ENCODE assay signal across 19 cellular contexts in genomic region chr11:9076046-9076445, GRCh38. TPM values are rescaled to one million over a fixed set of nuclear protein-coding genes. Genes with fewer than 3 reads are reported as not detected.
DNase-seq lines count a peak whose midpoint lies in the region; ATAC-seq and TF ChIP-seq lines count a peak whose summit lies in the region.
"Had no signal": no experiment of that assay in that cellular context is flagged by ENCODE, and none has a peak within 500 bp of the region (broad histone marks: within the 10 kb centered on the region; RNA-seq: fewer than 3 reads in every experiment).

No MANE protein-coding gene starts in this region.

- no peaks in the 10 kb centered on the region for H3K27me3 ChIP-seq in hepatocyte
- H3K27me3 ChIP-seq: BLaER1 treated with 17β-estradiol and CSF1 and Interleukin-3, amounts not matched to agents 10 nM and 100 nM had no signal

- H3K9me3 Mint-ChIP-seq in natural killer cell treated with Interleukin-12 subunit alpha and Interleukin-12 subunit beta and Interleukin-15 and Interleukin-18, amount 100 ng/mL, for 72 hours = no peaks in the 10 kb centered on the region
- H3K9me3 Mint-ChIP-seq in natural killer cell (no peaks in the 10 kb centered on the region), brain (peaks cover 0 to 3% (median 0%) of the 10 kb centered on the region in 5 experiments), osteocyte (ENCODE audit: unreplicated experiment) (no peaks in the 10 kb centered on the region)
- H3K9me3 Mint-ChIP-seq: CD4-positive, alpha-beta memory T cell had no signal

- peaks cover 17 to 47% of the 10 kb centered on the region in 2 donors for H3K27me3 Mint-ChIP-seq in natural killer cell treated with Interleukin-12 subunit alpha and Interleukin-12 subunit beta and Interleukin-15 and Interleukin-18, amount 100 ng/mL, for 72 hours
- peaks cover 15 to 47% of the 10 kb centered on the region in 2 donors for H3K27me3 Mint-ChIP-seq in natural killer cell (ENCODE audit: low read depth in 2 of 2)
- peaks cover 2% of the 10 kb centered on the region for H3K27me3 Mint-ChIP-seq in brain
- no peaks in the 10 kb centered on the region for H3K27me3 Mint-ChIP-seq in osteocyte (ENCODE audit: unreplicated experiment)

- H3K4me2 ChIP-seq in hepatocyte = no peak overlapping the region
- H3K4me2 ChIP-seq: A549; BLaER1 treated with 17β-estradiol and CSF1 and Interleukin-3, amounts not matched to agents 10 nM and 100 nM had no signal

- 90% methylated on average over 3 of the region's 3 CpGs for WGBS in hepatocyte (ENCODE audit: low lambda C conversion rate, missing lambda C conversion rate)

- H3K9me3 ChIP-seq in hepatocyte (ENCODE audit: low read depth) = no peaks in the 10 kb centered on the region
- H3K9me3 ChIP-seq: A549; BLaER1 treated with 17β-estradiol and CSF1 and Interleukin-3, amounts not matched to agents 10 nM and 100 nM had no signal

- no peaks in the 10 kb centered on the region for H3K4me1 Mint-ChIP-seq in natural killer cell treated with Interleukin-12 subunit alpha and Interleukin-12 subunit beta and Interleukin-15 and Interleukin-18, amount 100 ng/mL, for 72 hours (ENCODE audit: low read depth in 2 of 2)
- H3K4me1 Mint-ChIP-seq in natural killer cell (no peaks in the 10 kb centered on the region), brain (peaks cover 40% of the 10 kb centered on the region), osteocyte (ENCODE audit: unreplicated experiment) (peaks cover 2% of the 10 kb centered on the region)
- H3K4me1 Mint-ChIP-seq: CD4-positive, alpha-beta memory T cell had no signal

- no peak overlapping the region for H3K27ac Mint-ChIP-seq in natural killer cell treated with Interleukin-12 subunit alpha and Interleukin-12 subunit beta and Interleukin-15 and Interleukin-18, amount 100 ng/mL, for 72 hours
- H3K27ac Mint-ChIP-seq in natural killer cell (no peak overlapping the region), brain (peak overlapping the region in 4 of 5 experiments; percentile 31 to 93 (median 54)), osteocyte (ENCODE audit: unreplicated experiment) (no peak overlapping the region)
- H3K27ac Mint-ChIP-seq: CD4-positive, alpha-beta memory T cell had no signal

- H3K79me2 ChIP-seq in hepatocyte = no peaks in the 10 kb centered on the region

- H3K4me3 Mint-ChIP-seq in natural killer cell treated with Interleukin-12 subunit alpha and Interleukin-12 subunit beta and Interleukin-15 and Interleukin-18, amount 100 ng/mL, for 72 hours = no peak overlapping the region
- H3K4me3 Mint-ChIP-seq in natural killer cell (no peak overlapping the region), brain (peak overlapping the region in 1 of 5 experiments; percentile 1), osteocyte (ENCODE audit: unreplicated experiment) (no peak overlapping the region)
- H3K4me3 Mint-ChIP-seq: CD4-positive, alpha-beta memory T cell had no signal

- no peaks in the 10 kb centered on the region for H4K20me1 ChIP-seq in hepatocyte (ENCODE audit: insufficient read depth, poor library complexity, severe bottlenecking)
- H4K20me1 ChIP-seq: BLaER1 treated with 17β-estradiol and CSF1 and Interleukin-3, amounts not matched to agents 10 nM and 100 nM had no signal

- H2AFZ ChIP-seq in hepatocyte = no peak overlapping the region

- H3K36me3 ChIP-seq in hepatocyte (replicated peaks; ENCODE audit: insufficient read depth, low read depth) = no peaks in the 10 kb centered on the region
- H3K36me3 ChIP-seq: BLaER1 treated with 17β-estradiol and CSF1 and Interleukin-3, amounts not matched to agents 10 nM and 100 nM had no signal

- ATAC-seq in natural killer cell treated with Interleukin-12 subunit alpha and Interleukin-12 subunit beta and Interleukin-15 and Interleukin-18, amount 100 ng/mL, for 72 hours = peak; percentile 38 to 39
- ATAC-seq in natural killer cell = no peak
- ATAC-seq: A549, HCT116 had no signal

- intact Hi-C loops in natural killer cell (cut with micrococcal nuclease) = no loop called here

- H3K9me2 ChIP-seq in hepatocyte (replicated peaks; ENCODE audit: insufficient read depth) = no peaks in the 10 kb centered on the region

- H3K4me3 ChIP-seq in hepatocyte = no peak overlapping the region
- H3K4me3 ChIP-seq: A549; BLaER1 treated with 17β-estradiol and CSF1 and Interleukin-3, amounts not matched to agents 10 nM and 100 nM had no signal

- peaks cover 18% of the 10 kb centered on the region for H3K4me1 ChIP-seq in hepatocyte (ENCODE audit: insufficient read depth)
- H3K4me1 ChIP-seq: A549 had no signal

- no peak overlapping the region for H3K27ac ChIP-seq in hepatocyte
- H3K27ac ChIP-seq: A549; BLaER1 treated with 17β-estradiol and CSF1 and Interleukin-3, amounts not matched to agents 10 nM and 100 nM; RWPE1 had no signal

- TF ChIP-seq CTCF in natural killer cell (IDR thresholded peaks at IDR 0.05) = no peak
- no peak for TF ChIP-seq CTCF in brain (conservative IDR thresholded peaks at IDR 0.05)
- TF ChIP-seq CTCF in osteocyte (IDR thresholded peaks at IDR 0.05) = no peak
- TF ChIP-seq CTCF in hepatocyte (IDR thresholded peaks at IDR 0.05; ENCODE audit: poor library complexity) = no peak

- DNase-seq in natural killer cell treated with Interleukin-12 subunit alpha and Interleukin-12 subunit beta and Interleukin-15 and Interleukin-18, amount 100 ng/mL, for 72 hours (ENCODE audit: low spot score) = no peak
- DNase-seq in natural killer cell (no peak), osteocyte (ENCODE audit: extremely low spot score, unreplicated experiment) (peak; percentile 51), amniotic stem cell (lab: John Stamatoyannopoulos, UW) (no peak), hepatocyte (ENCODE audit: low spot score) (no peak), cerebellar nuclear complex (lab: John Stamatoyannopoulos, UW) (no peak)
- DNase-seq: AML-193; CD4-positive, alpha-beta memory T cell; DMS153; DND-41; KG1; MM.1S; SHP77 treated with DMSO at 0.1 percent for 48 hours had no signal

- no peaks in the 10 kb centered on the region for H3K36me3 Mint-ChIP-seq in natural killer cell treated with Interleukin-12 subunit alpha and Interleukin-12 subunit beta and Interleukin-15 and Interleukin-18, amount 100 ng/mL, for 72 hours
- H3K36me3 Mint-ChIP-seq in natural killer cell = no peaks in the 10 kb centered on the region
- H3K36me3 Mint-ChIP-seq in brain = no peaks in the 10 kb centered on the region
- no peaks in the 10 kb centered on the region for H3K36me3 Mint-ChIP-seq in osteocyte (ENCODE audit: unreplicated experiment)
- H3K36me3 Mint-ChIP-seq: CD4-positive, alpha-beta memory T cell had no signal

RNA-seq across cellular contexts. Expression of gene SCUBE2, which starts 15.4 kb away (rescaled TPM):
- total RNA-seq in natural killer cell treated with Interleukin-12 subunit alpha and Interleukin-12 subunit beta and Interleukin-15 and Interleukin-18, amount 100 ng/mL, for 72 hours = under 1 TPM in 1 of 2 donors, not detected in 1; 0.40 TPM
- total RNA-seq in natural killer cell (not detected), osteocyte (1.9 and 3.3 TPM in 2 replicates), hepatocyte (8.6 and 14.2 TPM in 2 replicates)
- polyA plus RNA-seq in brain (ENCODE audit: insufficient read depth, low read depth, low replicate concordance) (1.1 TPM), hepatocyte (8.9 and 13.9 TPM in 2 replicates)
- total RNA-seq: NCI-H460 had no signal
- polyA plus RNA-seq: CD4-positive, alpha-beta memory T cell had no signal

Comparison
In these comparisons a context has a peak if more than half of its experiments do, and no peak if none do; other contexts are left out.
1. ATAC-seq: peak in natural killer cell treated with Interleukin-12 subunit alpha and Interleukin-12 subunit beta and Interleukin-15 and Interleukin-18, amount 100 ng/mL, for 72 hours (2 of 2); none in natural killer cell (0 of 3).
2. H3K27ac Mint-ChIP-seq: peak in brain (4 of 5); none in natural killer cell treated with Interleukin-12 subunit alpha and Interleukin-12 subunit beta and Interleukin-15 and Interleukin-18, amount 100 ng/mL, for 72 hours (0 of 2), natural killer cell (0 of 2) and osteocyte (single experiment).